12 cellular contexts compared by ENCODE assay signal in genomic region chr6:166640342-166641043, GRCh38. TPM values are rescaled to one million over a fixed set of nuclear protein-coding genes. Genes with fewer than 3 reads are reported as not detected.
DNase-seq lines count a peak whose midpoint lies in the region; ATAC-seq and TF ChIP-seq lines count a peak whose summit lies in the region.
"Had no signal": no experiment of that assay in that cellular context is flagged by ENCODE, and none has a peak within 500 bp of the region (broad histone marks: within the 10 kb centered on the region; RNA-seq: fewer than 3 reads in every experiment).

No MANE protein-coding gene starts in this region.

- no peak overlapping the region for H3K9ac ChIP-seq in iPS-15b (ENCODE audit: low read depth, low read length)

- no peaks in the 10 kb centered on the region for H3K36me3 Mint-ChIP-seq in activated T-cell treated with anti-CD3 and anti-CD28 coated beads, Interleukin-2, amount 50 U/mL, for 24 hours (ENCODE audit: low read depth)
- H3K36me3 Mint-ChIP-seq in activated T-helper 17 cell treated with anti-CD3 and anti-CD28 coated beads, Interleukin-2, amount 50 U/mL, for 72 hours (ENCODE audit: low read depth): no peaks in the 10 kb centered on the region
- no peaks in the 10 kb centered on the region for H3K36me3 Mint-ChIP-seq in activated T-helper 2 cell treated with anti-CD3 and anti-CD28 coated beads, Interferon-gamma antibody, Interleukin-2, Interleukin-4, amounts not matched to agents 10 μg/mL and 5 μg/mL and 100 μg/mL, durations not matched to agents 14 hours and 24 hours and 36 hours (ENCODE audit: low read depth)

- H3K36me3 ChIP-seq in iPS-15b (ENCODE audit: control insufficient read depth, insufficient read depth, low read length) (no peaks in the 10 kb centered on the region), stomach (no peaks in the 10 kb centered on the region)

- H3K9me3 ChIP-seq in iPS-15b (ENCODE audit: control insufficient read depth, insufficient read depth, low read length): no peaks in the 10 kb centered on the region
- H3K9me3 ChIP-seq in stomach: peaks cover 0 to 10% (median 7%) of the 10 kb centered on the region in 4 donors

- TF ChIP-seq EP300 in stomach (IDR thresholded peaks at IDR 0.05): no peak

- TF ChIP-seq POLR2A in stomach (IDR thresholded peaks at IDR 0.05): no peak

- peak overlapping the region; percentile 30 for H3K4me3 ChIP-seq in iPS-15b (ENCODE audit: low read depth, low read length)
- H3K4me3 ChIP-seq in stomach: no peak overlapping the region

- TF ChIP-seq CTCF in stomach (IDR thresholded peaks at IDR 0.05): no peak

- H3K4me1 ChIP-seq in iPS-15b (ENCODE audit: control insufficient read depth, insufficient read depth, low read length) (peaks cover 3% of the 10 kb centered on the region), stomach (peaks cover 0 to 23% (median 14%) of the 10 kb centered on the region in 4 donors)

- no peak overlapping the region for H3K4me3 Mint-ChIP-seq in activated T-cell treated with anti-CD3 and anti-CD28 coated beads, Interleukin-2, amount 50 U/mL, for 24 hours
- H3K4me3 Mint-ChIP-seq in activated T-helper 17 cell treated with anti-CD3 and anti-CD28 coated beads, Interleukin-2, amount 50 U/mL, for 72 hours: peak overlapping the region; percentile 49
- no peak overlapping the region for H3K4me3 Mint-ChIP-seq in activated T-helper 2 cell treated with anti-CD3 and anti-CD28 coated beads, Interferon-gamma antibody, Interleukin-2, Interleukin-4, amounts not matched to agents 10 μg/mL and 5 μg/mL and 100 μg/mL, durations not matched to agents 14 hours and 24 hours and 36 hours (ENCODE audit: low read depth)

- peak; percentile 88 for ATAC-seq in activated T-helper 17 cell treated with anti-CD3 and anti-CD28 coated beads, Interleukin-2, amount 50 U/mL, for 72 hours (replicated peaks)

- peak overlapping the region in 2 of 5 donors; percentile 10 to 45 for H3K27ac ChIP-seq in stomach
- H3K27ac ChIP-seq in caudate nucleus (ENCODE audit: low read depth, low read length): no peak overlapping the region

- peaks cover 44% of the 10 kb centered on the region for H3K27me3 Mint-ChIP-seq in activated T-cell treated with anti-CD3 and anti-CD28 coated beads, Interleukin-2, amount 50 U/mL, for 24 hours
- H3K27me3 Mint-ChIP-seq in activated T-helper 17 cell treated with anti-CD3 and anti-CD28 coated beads, Interleukin-2, amount 50 U/mL, for 72 hours: peaks cover 17% of the 10 kb centered on the region
- peaks cover 38% of the 10 kb centered on the region for H3K27me3 Mint-ChIP-seq in activated T-helper 2 cell treated with anti-CD3 and anti-CD28 coated beads, Interferon-gamma antibody, Interleukin-2, Interleukin-4, amounts not matched to agents 10 μg/mL and 5 μg/mL and 100 μg/mL, durations not matched to agents 14 hours and 24 hours and 36 hours (ENCODE audit: low read depth)

- H3K9me3 Mint-ChIP-seq in activated T-cell treated with anti-CD3 and anti-CD28 coated beads, Interleukin-2, amount 50 U/mL, for 24 hours: peaks cover 10% of the 10 kb centered on the region
- peaks cover 6% of the 10 kb centered on the region for H3K9me3 Mint-ChIP-seq in activated T-helper 17 cell treated with anti-CD3 and anti-CD28 coated beads, Interleukin-2, amount 50 U/mL, for 72 hours
- H3K9me3 Mint-ChIP-seq in activated T-helper 2 cell treated with anti-CD3 and anti-CD28 coated beads, Interferon-gamma antibody, Interleukin-2, Interleukin-4, amounts not matched to agents 10 μg/mL and 5 μg/mL and 100 μg/mL, durations not matched to agents 14 hours and 24 hours and 36 hours: no peaks in the 10 kb centered on the region

- peak; percentile 7 for DNase-seq in activated T-cell treated with anti-CD3 and anti-CD28 coated beads for 48 hours (ENCODE audit: low read depth)
- no peak for DNase-seq in activated T-cell treated with anti-CD3 and anti-CD28 coated beads, Interleukin-2, amount 50 U/mL, for 24 hours
- DNase-seq in stomach: peak; percentile 59
- DNase-seq in caudate nucleus (lab: John Stamatoyannopoulos, UW): no peak
- no peak for DNase-seq in putamen (ENCODE audit: low spot score)
- DNase-seq in activated T-helper 2 cell treated with anti-CD3 and anti-CD28 coated beads, Interferon-gamma antibody, Interleukin-2, Interleukin-4, amounts not matched to agents 10 μg/mL and 5 μg/mL and 100 μg/mL, durations not matched to agents 14 hours and 24 hours and 36 hours (ENCODE audit: low spot score): no peak
- DNase-seq: ACHN; activated effector memory CD4-positive, alpha-beta T cell treated with Interleukin-2 at 50 U/mL for 16 hours; GOT3; NCI-H526 treated with DMSO at 0.1 percent for 48 hours had no signal

- WGBS in stomach, 5 donors: 19 to 27% (median 21%) methylated on average over 19 of the region's 19 CpGs

- peaks cover 7% of the 10 kb centered on the region for H3K27me3 ChIP-seq in iPS-15b (ENCODE audit: control insufficient read depth, insufficient read depth, low read length)
- H3K27me3 ChIP-seq in stomach: no peaks in the 10 kb centered on the region

- intact Hi-C loops in stomach (cut with DNase I; ENCODE audit: low total_unique reads): no loop called here
- intact Hi-C loops in activated T-helper 2 cell treated with anti-CD3 and anti-CD28 coated beads, Interferon-gamma antibody, Interleukin-2, Interleukin-4, amounts not matched to agents 10 μg/mL and 5 μg/mL and 100 μg/mL, durations not matched to agents 14 hours and 24 hours and 36 hours (cut with micrococcal nuclease): no loop called here

- no peak overlapping the region for H3K27ac Mint-ChIP-seq in activated T-cell treated with anti-CD3 and anti-CD28 coated beads, Interleukin-2, amount 50 U/mL, for 24 hours
- peak overlapping the region; percentile 38 for H3K27ac Mint-ChIP-seq in activated T-helper 17 cell treated with anti-CD3 and anti-CD28 coated beads, Interleukin-2, amount 50 U/mL, for 72 hours
- H3K27ac Mint-ChIP-seq in activated T-helper 2 cell treated with anti-CD3 and anti-CD28 coated beads, Interferon-gamma antibody, Interleukin-2, Interleukin-4, amounts not matched to agents 10 μg/mL and 5 μg/mL and 100 μg/mL, durations not matched to agents 14 hours and 24 hours and 36 hours: no peak overlapping the region

- peaks cover 7% of the 10 kb centered on the region for H3K4me1 Mint-ChIP-seq in activated T-cell treated with anti-CD3 and anti-CD28 coated beads, Interleukin-2, amount 50 U/mL, for 24 hours (ENCODE audit: low read depth)
- H3K4me1 Mint-ChIP-seq in activated T-helper 17 cell treated with anti-CD3 and anti-CD28 coated beads, Interleukin-2, amount 50 U/mL, for 72 hours: peaks cover 6% of the 10 kb centered on the region
- H3K4me1 Mint-ChIP-seq in activated T-helper 2 cell treated with anti-CD3 and anti-CD28 coated beads, Interferon-gamma antibody, Interleukin-2, Interleukin-4, amounts not matched to agents 10 μg/mL and 5 μg/mL and 100 μg/mL, durations not matched to agents 14 hours and 24 hours and 36 hours (ENCODE audit: low read depth): peaks cover 2% of the 10 kb centered on the region

RNA-seq across cellular contexts. Expression of gene RPS6KA2, which starts 13.4 kb away (rescaled TPM):
- total RNA-seq in activated T-helper 17 cell treated with anti-CD3 and anti-CD28 coated beads, Interleukin-2, amount 50 U/mL, for 72 hours: 1 to 10 TPM; 1.3 to 1.5 TPM
- 100 to 1,000 TPM in 1 of 5 donors, 10 to 100 TPM in 4; 35.1 to 150 (median 85.2) TPM for total RNA-seq in stomach
- polyA plus RNA-seq in stomach: 10 to 100 TPM; 10.9 to 60.2 (median 58.0) TPM
- 2.1 and 2.2 TPM in 2 replicates for total RNA-seq in activated T-helper 2 cell treated with anti-CD3 and anti-CD28 coated beads, Interferon-gamma antibody, Interleukin-2, Interleukin-4, amounts not matched to agents 10 μg/mL and 5 μg/mL and 100 μg/mL, durations not matched to agents 14 hours and 24 hours and 36 hours

RNA-seq across cellular contexts. Expression of gene RAMACL, which starts 54.0 kb away (rescaled TPM):
- under 1 TPM; 0.28 to 0.32 TPM for total RNA-seq in activated T-helper 17 cell treated with anti-CD3 and anti-CD28 coated beads, Interleukin-2, amount 50 U/mL, for 72 hours
- 1 to 10 TPM in 3 of 5 donors, not detected in 2; 3.5 to 9.0 (median 5.5) TPM for total RNA-seq in stomach
- polyA plus RNA-seq in stomach: under 1 TPM in 2 of 3 donors, not detected in 1; 0.25 to 0.46 TPM
- total RNA-seq in activated T-helper 2 cell treated with anti-CD3 and anti-CD28 coated beads, Interferon-gamma antibody, Interleukin-2, Interleukin-4, amounts not matched to agents 10 μg/mL and 5 μg/mL and 100 μg/mL, durations not matched to agents 14 hours and 24 hours and 36 hours: 0.32 TPM in 1 of 2 replicates, not detected in the other

Comparison
In these comparisons a context has a peak if more than half of its experiments do, and no peak if none do; other contexts are left out.
1. DNase-seq: peak in activated T-cell treated with anti-CD3 and anti-CD28 coated beads for 48 hours (single experiment) and stomach (single experiment); none in activated T-cell treated with anti-CD3 and anti-CD28 coated beads, Interleukin-2, amount 50 U/mL, for 24 hours (single experiment), caudate nucleus (0 of 61), putamen (single experiment) and activated T-helper 2 cell treated with anti-CD3 and anti-CD28 coated beads, Interferon-gamma antibody, Interleukin-2, Interleukin-4, amounts not matched to agents 10 μg/mL and 5 μg/mL and 100 μg/mL, durations not matched to agents 14 hours and 24 hours and 36 hours (single experiment).
2. RNA of gene RPS6KA2, which starts 13.4 kb away (total RNA-seq): 35.1 to 150 TPM in stomach; 2.1 to 2.2 TPM in activated T-helper 2 cell treated with anti-CD3 and anti-CD28 coated beads, Interferon-gamma antibody, Interleukin-2, Interleukin-4, amounts not matched to agents 10 μg/mL and 5 μg/mL and 100 μg/mL, durations not matched to agents 14 hours and 24 hours and 36 hours and 1.3 to 1.5 TPM in activated T-helper 17 cell treated with anti-CD3 and anti-CD28 coated beads, Interleukin-2, amount 50 U/mL, for 72 hours; every median in the first group is over 10 times any median in the second.